In genomic region chr17:43917348-43918025, GRCh38 we compare ENCODE assay signal across 9 cellular contexts. TPM values are rescaled to one million over a fixed set of nuclear protein-coding genes. Genes with fewer than 3 reads are reported as not detected.
DNase-seq lines count a peak whose midpoint lies in the region; ATAC-seq, FAIRE-seq and TF ChIP-seq lines count a peak whose summit lies in the region.
"Had no signal": no experiment of that assay in that cellular context is flagged by ENCODE, and none has a peak within 500 bp of the region (broad histone marks: within the 10 kb centered on the region; RNA-seq: fewer than 3 reads in every experiment).

No MANE protein-coding gene starts in this region.

- in situ Hi-C loops in K562 (cut with MboI), result no loop called here

- no peaks in the 10 kb centered on the region for H3K9me1 ChIP-seq in K562 (ENCODE audit: control insufficient read depth, insufficient read depth, low read length)

- H3K79me2 ChIP-seq in K562 (ENCODE audit: control insufficient read depth, insufficient read depth, low read length), result no peaks in the 10 kb centered on the region

- H3K27ac ChIP-seq in RWPE2 (ENCODE audit: poor library complexity, severe bottlenecking) (no peak overlapping the region), K562 (ENCODE audit: extremely low read depth, low read depth, low read length) (no peak overlapping the region)

- TF ChIP-seq CTCF in RWPE2 (IDR thresholded peaks at IDR 0.05; ENCODE audit: poor library complexity, severe bottlenecking), result peak; percentile 38
- peak; percentile 52 to 77 (median 66) for TF ChIP-seq CTCF in K562 (IDR thresholded peaks at IDR 0.05 in 2 of 3, conservative IDR thresholded peaks at IDR 0.05 in 1 of 3; ENCODE audit: insufficient read depth in 2 of 3, low read depth in 1 of 3, low read length in 3 of 3)

- ATAC-seq in GM18498 (IDR thresholded peaks at IDR 0.05; ENCODE audit: unreplicated experiment), result peak; percentile 70
- peak; percentile 45; the same call in 1 of the 3 replicates for ATAC-seq in RWPE2 (ENCODE audit: low read depth)
- ATAC-seq in K562, result peak; percentile 96
- no peak for ATAC-seq in HG03175 (IDR thresholded peaks at IDR 0.05; ENCODE audit: unreplicated experiment)
- ATAC-seq: Panc1 had no signal

- DNase-seq in RWPE2 (ENCODE audit: low spot score) (no peak), K562 (ENCODE audit: extremely low read depth in 1 of 4, low spot score in 3 of 4) (peak; percentile 28 to 65 (median 45)), left kidney (ENCODE audit: low read depth, low spot score) (peak; percentile 82), A172 (ENCODE audit: low spot score) (no peak), T1000 (lab: John Stamatoyannopoulos, UW) (no peak)
- DNase-seq in stimulated activated CD8-positive, alpha-beta memory T cell treated with anti-CD3 and anti-CD28 coated beads, Interleukin-7, amount 100 ng/mL, for 4 hours (ENCODE audit: low read depth in 2 of 2), result peak; percentile 21 to 41

- peaks cover 16% of the 10 kb centered on the region for H3K27me3 ChIP-seq in RWPE2 (ENCODE audit: insufficient read depth, poor library complexity, severe bottlenecking)
- H3K27me3 ChIP-seq in K562 (ENCODE audit: control insufficient read depth in 2 of 2, insufficient read depth in 2 of 2, low read length in 2 of 2), result peaks cover 9 to 52% of the 10 kb centered on the region in 2 experiments; a peak in 4 of 5 replicates

- H3K4me3 ChIP-seq in RWPE2 (ENCODE audit: severe bottlenecking), result no peak overlapping the region
- H3K4me3 ChIP-seq in K562, result no peak overlapping the region

- TF ChIP-seq RAD21 in K562 (CRISPR knock-in tag; conservative IDR thresholded peaks at IDR 0.05 in 1 of 2, IDR thresholded peaks at IDR 0.05 in 1 of 2), result peak in 1 of 2 experiments; percentile 55; a peak in 2 of 4 replicates

- no peaks in the 10 kb centered on the region for H3K4me1 ChIP-seq in RWPE2 (ENCODE audit: insufficient read depth, poor library complexity, severe bottlenecking)
- H3K4me1 ChIP-seq in K562 (replicated peaks in 1 of 2; ENCODE audit: control insufficient read depth in 2 of 2, insufficient read depth in 2 of 2, low read length in 2 of 2), result peaks cover 0 to 10% of the 10 kb centered on the region in 2 experiments; a peak in 2 of 5 replicates

- intact Hi-C loops in K562 (cut with micrococcal nuclease), result no loop called here

- H3K36me3 ChIP-seq in RWPE2 (ENCODE audit: low read depth) (no peaks in the 10 kb centered on the region), K562 (ENCODE audit: control insufficient read depth, insufficient read depth, low read length) (no peaks in the 10 kb centered on the region)

- CTCF ChIA-PET in K562 (lab: Yijun Ruan, JAX; ENCODE audit: low intra/inter-chr PET ratio), result interaction anchor here (1.9 kb wide), 1 partner anchor 78 kb away, joined by 4 read pairs; no protein-coding TSS in a partner anchor

- no peak for TF ChIP-seq POLR2A in K562 (conservative IDR thresholded peaks at IDR 0.05)

- TF ChIP-seq EP300 in K562 (IDR thresholded peaks at IDR 0.05; ENCODE audit: low read length), result no peak

- H3K4me2 ChIP-seq in K562 (ENCODE audit: insufficient read depth, low read length), result no peak overlapping the region; the same call in 1 of the 2 replicates

- no TSS peak for BruUV-seq in K562 (replicated peaks; lab: Mats Ljungman, UMichigan)

- H3K9me3 ChIP-seq in RWPE2 (ENCODE audit: severe bottlenecking) (no peaks in the 10 kb centered on the region), K562 (replicated peaks; ENCODE audit: control insufficient read depth, insufficient read depth, low read depth, low read length) (no peaks in the 10 kb centered on the region)

- POLR2A ChIA-PET in K562 (lab: Yijun Ruan, JAX), result interaction anchor here (1.0 kb wide), 1 partner anchor 9 kb away, joined by 3 read pairs; no protein-coding TSS in a partner anchor

- 0 out of 2 replicates have a peak overlapping the region, but pooled peaks have one; percentile 49 for H2AFZ ChIP-seq in K562 (ENCODE audit: low read depth, low read length)

- no peak for FAIRE-seq in K562 (lab: Jason Lieb, UNC)

- H3K9ac ChIP-seq in K562 (ENCODE audit: insufficient read depth in 1 of 2, low read depth in 2 of 2, low read length in 2 of 2), result peak overlapping the region in 1 of 2 experiments; percentile 66; a peak in 2 of 4 replicates

- 14% methylated on average over 42 of the region's 43 CpGs for WGBS in K562 (ENCODE audit: insufficient coverage, low coverage, missing lambda C conversion rate)

- no peaks in the 10 kb centered on the region for H4K20me1 ChIP-seq in K562 (replicated peaks; ENCODE audit: control insufficient read depth, insufficient read depth, low read length)

RNA-seq across cellular contexts. Expression of gene MPP2, which starts 10.2 kb away (rescaled TPM):
- total RNA-seq in K562 (2011; cell fraction: chromatin; rRNA removed; ENCODE audit: low replicate concordance), result 0.30 and 1.5 TPM in 2 replicates
- 1.2 and 1.8 TPM in 2 replicates for total RNA-seq in K562 (2011; cell fraction: nucleolus; rRNA removed)
- total RNA-seq in K562 (2011; cell fraction: nucleoplasm; rRNA removed), result 0.66 and 0.99 TPM in 2 replicates
- 0.14 and 0.41 TPM in 2 replicates for total RNA-seq in K562 (2014; rRNA removed)
- total RNA-seq in K562 (2014; rRNA removed; fragmentation: Illumina TruSeq; extraction: Trizol), result 0.35 and 0.44 TPM in 2 replicates
- total RNA-seq in K562 (2015; rRNA removed; fragmentation: Illumina TruSeq; extraction: Trizol), result 0.26 and 0.33 TPM in 2 replicates
- total RNA-seq in K562 (2021), result 0.45 and 0.53 TPM in 2 replicates
- 1.0 and 1.2 TPM in 2 replicates for polyA plus RNA-seq in K562 (2011; rRNA removed)
- polyA plus RNA-seq in K562 (2011; cell fraction: cytosol; rRNA removed), result 1.3 and 1.5 TPM in 2 replicates
- polyA plus RNA-seq in K562 (2011; cell fraction: nucleus; rRNA removed), result 1.4 and 1.6 TPM in 2 replicates
- polyA plus RNA-seq in K562 (2012), result 0.19 and 0.34 TPM in 2 replicates
- polyA plus RNA-seq in K562 (2014; fragmentation: Illumina TruSeq; extraction: Trizol), result 0.24 and 0.28 TPM in 2 replicates
- polyA plus RNA-seq in K562 (2014; fragmentation: Nextera tagmentation; extraction: Ambion mirVana), result under 1 TPM; 0.04 TPM
- 0.12 and 0.39 TPM in 2 replicates for polyA plus RNA-seq in K562 (2014; rRNA removed)
- polyA minus RNA-seq in K562 (2011; rRNA and poly(A)+ RNA removed), result 0.99 and 1.5 TPM in 2 replicates
- polyA minus RNA-seq in K562 (2011; cell fraction: cytosol; rRNA and poly(A)+ RNA removed), result 1.2 and 1.3 TPM in 2 replicates
- polyA minus RNA-seq in K562 (2011; cell fraction: nucleus; rRNA and poly(A)+ RNA removed), result 0.89 and 1.9 TPM in 2 replicates
- 4.8 TPM in 2 replicates for total RNA-seq in A172 (2014; rRNA removed; shearing (Covaris generic))

RNA-seq across cellular contexts. Expression of gene PPY, which starts 24.8 kb away (rescaled TPM):
- not detected in 2 replicates for total RNA-seq in K562 (2011; cell fraction: chromatin; rRNA removed; ENCODE audit: low replicate concordance)
- total RNA-seq in K562 (2011; cell fraction: nucleolus; rRNA removed), result not detected in 2 replicates
- total RNA-seq in K562 (2011; cell fraction: nucleoplasm; rRNA removed), result not detected in 2 replicates
- total RNA-seq in K562 (2014; rRNA removed) (not detected in 2 replicates), K562 (2014; rRNA removed; fragmentation: Illumina TruSeq; extraction: Trizol) (not detected in 2 replicates), K562 (2015; rRNA removed; fragmentation: Illumina TruSeq; extraction: Trizol) (not detected in 2 replicates), K562 (2021) (not detected in 2 replicates)
- polyA plus RNA-seq in K562 (2011; rRNA removed) (not detected in 2 replicates), K562 (2014; fragmentation: Illumina TruSeq; extraction: Trizol) (not detected in 2 replicates), K562 (2014; fragmentation: Nextera tagmentation; extraction: Ambion mirVana) (not detected), K562 (2014; rRNA removed) (1.9 TPM in 1 of 2 replicates, not detected in the other)
- polyA plus RNA-seq in K562 (2011; cell fraction: cytosol; rRNA removed), result not detected in 2 replicates
- polyA plus RNA-seq in K562 (2011; cell fraction: nucleus; rRNA removed), result not detected in 2 replicates
- polyA plus RNA-seq in K562 (2012), result not detected in 2 replicates
- not detected in 2 replicates for polyA minus RNA-seq in K562 (2011; rRNA and poly(A)+ RNA removed)
- not detected in 2 replicates for polyA minus RNA-seq in K562 (2011; cell fraction: cytosol; rRNA and poly(A)+ RNA removed)
- not detected in 2 replicates for polyA minus RNA-seq in K562 (2011; cell fraction: nucleus; rRNA and poly(A)+ RNA removed)
- total RNA-seq in A172 (2014; rRNA removed; shearing (Covaris generic)), result not detected in 2 replicates

RNA-seq across cellular contexts. Expression of gene PYY, which starts 36.3 kb away (rescaled TPM):
- not detected in 2 replicates for total RNA-seq in K562 (2011; cell fraction: chromatin; rRNA removed; ENCODE audit: low replicate concordance)
- total RNA-seq in K562 (2011; cell fraction: nucleolus; rRNA removed), result not detected in 2 replicates
- not detected in 2 replicates for total RNA-seq in K562 (2011; cell fraction: nucleoplasm; rRNA removed)
- total RNA-seq in K562 (2014; rRNA removed), result not detected in 2 replicates
- total RNA-seq in K562 (2014; rRNA removed; fragmentation: Illumina TruSeq; extraction: Trizol), result not detected in 2 replicates
- not detected in 2 replicates for total RNA-seq in K562 (2015; rRNA removed; fragmentation: Illumina TruSeq; extraction: Trizol)
- not detected in 2 replicates for total RNA-seq in K562 (2021)
- polyA plus RNA-seq in K562 (2011; rRNA removed), result 0.09 TPM in 1 of 2 replicates, not detected in the other
- polyA plus RNA-seq in K562 (2011; cell fraction: cytosol; rRNA removed), result 0.27 TPM in 1 of 2 replicates, not detected in the other
- 0.17 and 0.24 TPM in 2 replicates for polyA plus RNA-seq in K562 (2011; cell fraction: nucleus; rRNA removed)
- not detected in 2 replicates for polyA plus RNA-seq in K562 (2012)
- polyA plus RNA-seq in K562 (2014; fragmentation: Illumina TruSeq; extraction: Trizol), result not detected in 2 replicates
- not detected for polyA plus RNA-seq in K562 (2014; fragmentation: Nextera tagmentation; extraction: Ambion mirVana)
- not detected in 2 replicates for polyA plus RNA-seq in K562 (2014; rRNA removed)
- polyA minus RNA-seq in K562 (2011; rRNA and poly(A)+ RNA removed), result not detected in 2 replicates
- polyA minus RNA-seq in K562 (2011; cell fraction: cytosol; rRNA and poly(A)+ RNA removed), result not detected in 2 replicates
- not detected in 2 replicates for polyA minus RNA-seq in K562 (2011; cell fraction: nucleus; rRNA and poly(A)+ RNA removed)
- not detected in 2 replicates for total RNA-seq in A172 (2014; rRNA removed; shearing (Covaris generic))

Comparison
In these comparisons a context has a peak if more than half of its experiments do, and no peak if none do; other contexts are left out.
1. DNase-seq: peak in K562 (4 of 4), left kidney (single experiment) and stimulated activated CD8-positive, alpha-beta memory T cell treated with anti-CD3 and anti-CD28 coated beads, Interleukin-7, amount 100 ng/mL, for 4 hours (2 of 2); none in RWPE2 (single experiment), A172 (single experiment) and T1000 (single experiment).